Comparison of ENCODE assay signal across 1 cellular context in genomic region chr7:135648235-135648634, GRCh38.
A peak's percentile ranks its signal among the peaks of the same experiment; 100 is the strongest.
TF ChIP-seq lines count a peak whose summit lies in the region.

No MANE protein-coding gene starts in this region.

TF ChIP-seq in K562, 482 proteins besides CTCF, POLR2A, EP300 and RAD21 (continued from another document):
- TF ChIP-seq ATF3 (IDR thresholded peaks at IDR 0.05): peak; percentile 44; the same call in 1 of the 2 replicates
- no peak for TF ChIP-seq ATF3 (CRISPR knock-in tag; conservative IDR thresholded peaks at IDR 0.05)
- TF ChIP-seq CEBPG (CRISPR knock-in tag; IDR thresholded peaks at IDR 0.05): peak; percentile 28; the same call in 1 of the 2 replicates
- TF ChIP-seq CEBPG (tag; conservative IDR thresholded peaks at IDR 0.05 in 1 of 2, IDR thresholded peaks at IDR 0.05 in 1 of 2): peak; percentile 38 to 65; a peak in 2 of 4 replicates
- TF ChIP-seq ZBTB33 (CRISPR knock-in tag; IDR thresholded peaks at IDR 0.05): peak; percentile 73
